4 cellular contexts compared by ENCODE assay signal in genomic region chrX:1526565-1526964, GRCh38.
TF ChIP-seq lines count a peak whose summit lies in the region.

No MANE protein-coding gene starts in this region.

TF ChIP-seq in GM12891, 5 proteins besides CTCF, POLR2A, EP300 and RAD21:
- TF ChIP-seq POLR2AphosphoS5 (IDR thresholded peaks at IDR 0.05; ENCODE audit: low read depth, low read length), result no peak
- TF ChIP-seq POU2F2 (IDR thresholded peaks at IDR 0.05; ENCODE audit: low read depth, low read length), result no peak
- TF ChIP-seq TAF1 (IDR thresholded peaks at IDR 0.05; ENCODE audit: low read depth, low read length), result no peak
- TF ChIP-seq PAX5 (IDR thresholded peaks at IDR 0.05; ENCODE audit: insufficient read depth, low read length, severe bottlenecking), result no peak
- TF ChIP-seq SPI1 (IDR thresholded peaks at IDR 0.05; ENCODE audit: low read depth, low read length), result no peak

TF ChIP-seq in HEK293, 187 proteins besides CTCF, POLR2A, EP300 and RAD21:
- TF ChIP-seq ZNF292 (tag by site-specific recombination; IDR thresholded peaks at IDR 0.05; ENCODE audit: borderline replicate concordance, low read depth) (no peak), ZBTB17 (tag by site-specific recombination; IDR thresholded peaks at IDR 0.05) (0 out of 2 replicates have a peak, but pooled peaks have one; percentile 51), ZNF2 (tag by site-specific recombination; IDR thresholded peaks at IDR 0.05) (no peak)
TF ChIP-seq in HEK293: peak in this region for 1.

TF ChIP-seq in GM12878, 131 proteins besides CTCF, POLR2A, EP300 and RAD21:
- TF ChIP-seq BCL11A (IDR thresholded peaks at IDR 0.05; ENCODE audit: low read depth, low read length), result no peak
- peak; percentile 96 for TF ChIP-seq ZNF24 (IDR thresholded peaks at IDR 0.05)
- TF ChIP-seq LARP7 (IDR thresholded peaks at IDR 0.05), result no peak
TF ChIP-seq in GM12878: peak in this region for 1.

TF ChIP-seq in H1, 55 proteins besides CTCF, POLR2A, EP300 and RAD21:
- no peak for TF ChIP-seq KDM4A (IDR thresholded peaks at IDR 0.05; ENCODE audit: low read depth, low read length, severe bottlenecking)
- TF ChIP-seq JUN (IDR thresholded peaks at IDR 0.05; ENCODE audit: low read depth, low read length), result no peak
- TF ChIP-seq, protein P1, sequence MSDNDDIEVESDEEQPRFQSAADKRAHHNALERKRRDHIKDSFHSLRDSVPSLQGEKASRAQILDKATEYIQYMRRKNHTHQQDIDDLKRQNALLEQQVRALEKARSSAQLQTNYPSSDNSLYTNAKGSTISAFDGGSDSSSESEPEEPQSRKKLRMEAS (IDR thresholded peaks at IDR 0.05), result no peak
- no peak for TF ChIP-seq SIX5 (IDR thresholded peaks at IDR 0.05; ENCODE audit: low read depth, low read length)
- no peak for TF ChIP-seq KDM1A (IDR thresholded peaks at IDR 0.05; ENCODE audit: borderline replicate concordance, low read length)
- TF ChIP-seq CHD2 (IDR thresholded peaks at IDR 0.05; ENCODE audit: low read length), result no peak
- TF ChIP-seq CBX5 (IDR thresholded peaks at IDR 0.05; ENCODE audit: low read depth, low read length), result no peak
- TF ChIP-seq KDM5A (IDR thresholded peaks at IDR 0.05; ENCODE audit: low read length), result no peak
- TF ChIP-seq BACH1 (IDR thresholded peaks at IDR 0.05; ENCODE audit: low read length), result no peak
- no peak for TF ChIP-seq RNF2 (IDR thresholded peaks at IDR 0.05; ENCODE audit: borderline replicate concordance, low read depth, low read length, missing control alignments, poor library complexity, severe bottlenecking)
- TF ChIP-seq SAP30 (IDR thresholded peaks at IDR 0.05; ENCODE audit: insufficient read depth, insufficient replicate concordance, low read length), result no peak
- no peak for TF ChIP-seq HDAC6 (IDR thresholded peaks at IDR 0.05; ENCODE audit: low read depth, low read length)
- TF ChIP-seq TEAD4 (IDR thresholded peaks at IDR 0.05; ENCODE audit: low read depth, low read length), result no peak
